In the genomic region with DNA sequence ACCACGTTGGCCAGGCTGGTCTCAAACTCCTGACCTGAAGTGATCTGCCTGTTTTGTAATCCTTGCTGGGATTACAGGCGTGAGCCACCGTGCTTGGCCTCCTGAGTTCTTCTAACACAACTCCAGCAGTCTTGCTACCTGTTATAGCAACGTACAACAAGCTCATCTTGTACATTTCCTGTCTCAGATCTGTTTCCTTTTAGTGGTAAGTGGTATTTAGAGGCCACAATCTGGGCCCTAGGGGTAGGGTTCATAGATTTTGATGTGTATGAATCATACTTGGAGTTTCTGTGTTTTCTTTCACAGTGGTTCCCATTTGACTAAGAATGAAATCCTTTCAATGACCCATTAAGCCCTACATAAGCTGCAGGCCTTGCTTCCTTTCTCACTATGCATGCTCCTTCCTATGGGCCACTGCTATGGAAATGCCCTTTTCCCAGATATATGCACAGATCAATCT, we compare ENCODE assay signal across 1 cellular context.
A peak's percentile ranks its signal among the peaks of the same experiment; 100 is the strongest.
TF ChIP-seq lines count a peak whose summit lies in the region.

No MANE protein-coding gene starts in this region.

TF ChIP-seq in GM12878, 131 proteins besides CTCF, POLR2A, EP300 and RAD21 (continued from another document):
- TF ChIP-seq MLLT1 (IDR thresholded peaks at IDR 0.05) (peak; percentile 62; the same call in 1 of the 2 replicates), MXI1 (IDR thresholded peaks at IDR 0.05; ENCODE audit: low read depth, low read length) (no peak), GATAD2B (conservative IDR thresholded peaks at IDR 0.05; ENCODE audit: low read depth) (peak; percentile 85), TBL1XR1 (IDR thresholded peaks at IDR 0.05; ENCODE audit: low read depth, low read length) (peak; percentile 94), PML (IDR thresholded peaks at IDR 0.05; ENCODE audit: low read length) (peak; percentile 71; the same call in 1 of the 2 replicates), CREM (IDR thresholded peaks at IDR 0.05; ENCODE audit: low read depth) (peak; percentile 79), RAD51 (IDR thresholded peaks at IDR 0.05) (no peak), JUNB (IDR thresholded peaks at IDR 0.05) (peak; percentile 96), PKNOX1 (IDR thresholded peaks at IDR 0.05) (no peak), POU2F2 (IDR thresholded peaks at IDR 0.05; ENCODE audit: borderline replicate concordance, low read depth, low read length) (peak; percentile 52; the same call in 1 of the 3 replicates), ASH2L (IDR thresholded peaks at IDR 0.05; ENCODE audit: borderline replicate concordance, low read depth) (peak; percentile 58; the same call in 1 of the 2 replicates), HDGF (IDR thresholded peaks at IDR 0.05) (peak; percentile 70; the same call in 1 of the 2 replicates), SMARCA5 (IDR thresholded peaks at IDR 0.05) (peak; percentile 72; the same call in 1 of the 2 replicates), MEF2B (IDR thresholded peaks at IDR 0.05; ENCODE audit: partially characterized antibody, poor library complexity, severe bottlenecking) (peak; percentile 79)
